Comparison of ENCODE assay signal across 1 cellular context in genomic region chr10:1183746-1184145, GRCh38.
TF ChIP-seq lines count a peak whose summit lies in the region.

No MANE protein-coding gene starts in this region.

TF ChIP-seq in HepG2, 621 proteins besides CTCF, POLR2A, EP300 and RAD21 (continued from another document):
- no peak for TF ChIP-seq AHDC1 (CRISPR knock-in tag; IDR thresholded peaks at IDR 0.05; ENCODE audit: borderline replicate concordance)
- TF ChIP-seq MAF1 (CRISPR knock-in tag; IDR thresholded peaks at IDR 0.05; ENCODE audit: borderline replicate concordance), result no peak
- no peak for TF ChIP-seq ZBTB33 (CRISPR knock-in tag; IDR thresholded peaks at IDR 0.05)
- no peak for TF ChIP-seq ZNF776 (CRISPR knock-in tag; IDR thresholded peaks at IDR 0.05)
- TF ChIP-seq ZNF430 (CRISPR knock-in tag; IDR thresholded peaks at IDR 0.05), result no peak
- TF ChIP-seq RFX1 (IDR thresholded peaks at IDR 0.05), result no peak
- TF ChIP-seq SOX5 (CRISPR knock-in tag; IDR thresholded peaks at IDR 0.05; ENCODE audit: borderline replicate concordance), result no peak
- no peak for TF ChIP-seq ZNF20 (CRISPR knock-in tag; IDR thresholded peaks at IDR 0.05)
